In the genomic region with DNA sequence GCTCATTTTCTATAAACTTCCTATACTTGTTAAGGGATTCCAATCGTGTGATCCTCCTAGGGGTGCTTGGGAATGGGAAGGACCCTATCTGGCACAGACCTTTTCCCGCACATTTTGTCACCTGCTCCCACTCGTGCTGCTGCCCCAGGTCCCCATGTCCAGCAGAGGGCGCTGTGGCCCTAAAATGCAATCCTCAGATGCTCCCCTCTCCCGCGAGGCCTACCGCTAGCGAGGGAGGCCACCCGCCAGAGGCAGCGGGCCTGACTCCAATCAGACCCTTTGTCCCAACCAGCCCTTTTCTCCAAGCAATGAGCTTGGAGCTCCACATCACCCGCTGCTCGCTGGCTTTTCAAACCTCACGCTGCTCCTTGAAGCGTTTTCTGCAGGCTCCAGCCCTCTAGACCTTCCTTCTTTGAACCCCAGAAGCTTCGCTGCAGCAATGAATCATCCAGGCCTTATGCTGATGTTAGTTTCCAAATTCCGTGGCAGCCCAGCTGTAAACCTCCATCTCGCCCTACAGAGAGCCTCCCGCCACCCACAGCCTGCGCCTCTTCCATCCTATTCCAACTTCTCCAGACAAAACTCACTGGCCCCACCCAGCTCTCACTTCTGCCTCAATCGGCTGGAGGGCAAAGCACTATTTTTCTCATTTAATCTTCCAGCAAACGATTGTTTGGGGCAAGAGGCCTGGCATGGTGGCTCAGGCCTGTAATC, we compare ENCODE assay signal across 8 cellular contexts. TPM values are rescaled to one million over a fixed set of nuclear protein-coding genes. Genes with fewer than 3 reads are reported as not detected.
DNase-seq lines count a peak whose midpoint lies in the region; ATAC-seq, FAIRE-seq and TF ChIP-seq lines count a peak whose summit lies in the region.

No MANE protein-coding gene starts in this region.

- H3K4ac ChIP-seq in H9 (ENCODE audit: low read depth, low read length), result no peak overlapping the region

- H3K9ac ChIP-seq in H9 (ENCODE audit: extremely low read depth, insufficient read length, low read length) (no peak overlapping the region), keratinocyte (ENCODE audit: control insufficient read depth, extremely low read depth, insufficient read depth, low read length) (peak overlapping the region; percentile 4)

- no peaks in the 10 kb centered on the region for H3K79me1 ChIP-seq in H9 (ENCODE audit: insufficient read depth, low read depth, low read length, poor library complexity, severe bottlenecking)

- H2BK20ac ChIP-seq in H9 (ENCODE audit: low read depth, low read length, poor library complexity, severe bottlenecking), result no peak overlapping the region

- H3K27ac ChIP-seq in H9 (ENCODE audit: insufficient read length, low read depth, low read length), result no peak overlapping the region
- no peak overlapping the region for H3K27ac ChIP-seq in keratinocyte (ENCODE audit: control insufficient read depth, insufficient read depth, low read length)

- H3K9me3 ChIP-seq in H9 (ENCODE audit: control insufficient read depth, low read depth, low read length) (no peaks in the 10 kb centered on the region), keratinocyte (ENCODE audit: control insufficient read depth, low read depth, low read length) (no peaks in the 10 kb centered on the region)

- dilution Hi-C loops in keratinocyte (cut with MboI; ENCODE audit: extremely low pct_ligation_motif_present, low sequenced_read_pairs), result loop anchor here (10.0 kb wide), 1 partner anchor 101 kb away; no protein-coding TSS in a partner anchor

- no peak overlapping the region for H2BK120ac ChIP-seq in H9 (ENCODE audit: low read depth, low read length, poor library complexity, severe bottlenecking)

- peaks cover 28 to 33% of the 10 kb centered on the region in 2 experiments for H3K4me1 Mint-ChIP-seq in H9

- no peak overlapping the region for H4K8ac ChIP-seq in H9 (replicated peaks; ENCODE audit: insufficient read length, low read depth, low read length)

- H2BK15ac ChIP-seq in H9 (ENCODE audit: low read depth, low read length), result no peak overlapping the region

- H3K27ac Mint-ChIP-seq in H9, result peak overlapping the region in 2 of 3 experiments; percentile 30 to 68; a peak in 5 of 7 replicates

- peak; percentile 98 for TF ChIP-seq CTCF in AG09319 (IDR thresholded peaks at IDR 0.05; ENCODE audit: low read depth, low read length)
- peak; percentile 99 for TF ChIP-seq CTCF in H9 (conservative IDR thresholded peaks at IDR 0.05)
- TF ChIP-seq CTCF in WI38 (IDR thresholded peaks at IDR 0.05; ENCODE audit: low read depth, low read length), result peak; percentile 93
- TF ChIP-seq CTCF in keratinocyte (optimal IDR thresholded peaks at IDR 0.05 in 1 of 3, IDR thresholded peaks at IDR 0.05 in 1 of 3, conservative IDR thresholded peaks at IDR 0.05 in 1 of 3; ENCODE audit: extremely low read depth in 1 of 3, insufficient read depth in 2 of 3, low read length in 3 of 3), result peak; percentile 94 to 99 (median 95)

- H3K14ac ChIP-seq in H9 (ENCODE audit: insufficient read depth, low read length), result no peak overlapping the region

- DNase-seq in AG09319 (ENCODE audit: extremely low read depth, low read depth) (peak; percentile 64), H9 (peak; percentile 97), NCI-H2196 treated with DMSO at 0.1 percent for 48 hours (lab: John Stamatoyannopoulos, UW; ENCODE audit: unreplicated experiment) (peak; percentile 76), T47D (ENCODE audit: low read depth in 1 of 2, low spot score in 1 of 2) (peak; percentile 89 to 91), keratinocyte (ENCODE audit: low read depth, low spot score) (no peak)
- peak; percentile 71 to 87 (median 87) for DNase-seq in stimulated activated CD4-positive, alpha-beta T cell treated with anti-CD3 and anti-CD28 coated beads, Interleukin-12 subunit alpha, Interleukin-12 subunit beta, amount 100 ng/mL, for 48 hours (ENCODE audit: low read depth in 2 of 3, low spot score in 1 of 3)

- peaks cover 5 to 8% of the 10 kb centered on the region in 2 experiments; a peak in 4 of 5 replicates for H3K9me3 Mint-ChIP-seq in H9

- peak; percentile 34 for FAIRE-seq in keratinocyte (lab: Jason Lieb, UNC)

- H3K4me1 ChIP-seq in H9 (ENCODE audit: insufficient read depth, low read length) (peaks cover 2% of the 10 kb centered on the region; the same call in 1 of the 2 replicates), keratinocyte (ENCODE audit: control insufficient read depth, extremely low read depth, insufficient read depth, low read length) (peaks cover 5% of the 10 kb centered on the region)

- peak overlapping the region in 1 of 2 experiments; percentile 59; a peak in 1 of 5 replicates for H3K4me3 Mint-ChIP-seq in H9

- H3T11ph ChIP-seq in H9 (ENCODE audit: low read length), result no peak overlapping the region

- H3K4me2 ChIP-seq in H9 (ENCODE audit: insufficient read depth, insufficient read length, low read length) (no peak overlapping the region), keratinocyte (ENCODE audit: control insufficient read depth, extremely low read depth, insufficient read depth, low read depth, low read length) (peak overlapping the region; percentile 51)

- H3K23ac ChIP-seq in H9 (ENCODE audit: insufficient read length, low read depth, low read length), result no peak overlapping the region

- H3K36me3 Mint-ChIP-seq in H9 (ENCODE audit: insufficient read depth in 1 of 3, low read depth in 3 of 3), result peaks cover 2 to 9% (median 4%) of the 10 kb centered on the region in 3 experiments; a peak in 5 of 7 replicates

- no CpG with 5 or more reads among the region's 21 CpGs for WGBS in H9 (ENCODE audit: extremely low coverage, insufficient read length, low lambda C conversion rate)

- no peak overlapping the region for H4K91ac ChIP-seq in H9 (ENCODE audit: insufficient read length, low read depth, low read length)

- in situ Hi-C loops in T47D (cut with HindIII; ENCODE audit: low pct_unique_long_range_greater_than_20kb, low sequenced_read_pairs), result no loop called here

- no peaks in the 10 kb centered on the region for H3K23me2 ChIP-seq in H9 (ENCODE audit: insufficient read length, low read depth, low read length, poor library complexity, severe bottlenecking)

- no peak overlapping the region for H2BK5ac ChIP-seq in H9 (ENCODE audit: insufficient read length, low read length)

- no peaks in the 10 kb centered on the region for H3K9me1 ChIP-seq in keratinocyte (ENCODE audit: control insufficient read depth, extremely low read depth, insufficient read depth, low read length)

- H3K79me2 ChIP-seq in H9 (ENCODE audit: insufficient read depth, low read length) (no peaks in the 10 kb centered on the region), keratinocyte (ENCODE audit: control insufficient read depth, insufficient read depth, low read length) (no peaks in the 10 kb centered on the region)

- H3K18ac ChIP-seq in H9 (ENCODE audit: insufficient read length, low read depth, low read length), result no peak overlapping the region

- peaks cover 62% of the 10 kb centered on the region for H3K27me3 Mint-ChIP-seq in H9 (ENCODE audit: low read depth)

- ATAC-seq in HG02642 (IDR thresholded peaks at IDR 0.05; ENCODE audit: poor library complexity, unreplicated experiment), result no peak

- H2AK5ac ChIP-seq in H9 (ENCODE audit: insufficient read length, low read length), result no peak overlapping the region

- no peak overlapping the region for H4K5ac ChIP-seq in H9 (ENCODE audit: insufficient read length, low read depth, low read length)

- H3K56ac ChIP-seq in H9 (ENCODE audit: insufficient read length, low read depth, low read length), result no peak overlapping the region

- H4K20me1 ChIP-seq in H9 (ENCODE audit: control insufficient read depth, insufficient read depth, insufficient read length) (no peaks in the 10 kb centered on the region), keratinocyte (ENCODE audit: control insufficient read depth, extremely low read depth, insufficient read depth, low read length) (no peaks in the 10 kb centered on the region)

- H3K27me3 ChIP-seq in H9 (ENCODE audit: insufficient read depth, low read length), result peaks cover 14% of the 10 kb centered on the region; the same call in 1 of the 2 replicates
- H3K27me3 ChIP-seq in keratinocyte (ENCODE audit: control insufficient read depth, extremely low read depth, insufficient read depth, low read length), result no peaks in the 10 kb centered on the region

- H2AFZ ChIP-seq in H9 (ENCODE audit: low read length) (peak overlapping the region; percentile 81), keratinocyte (ENCODE audit: control insufficient read depth, low read length) (peak overlapping the region; percentile 78)

- H2BK12ac ChIP-seq in H9 (ENCODE audit: insufficient read length, low read depth, low read length), result no peak overlapping the region

- H3K4me3 ChIP-seq in WI38 (ENCODE audit: low read depth, low read length) (peak overlapping the region; percentile 46), keratinocyte (ENCODE audit: control insufficient read depth in 2 of 3, extremely low read depth in 1 of 3, insufficient read depth in 2 of 3, low read depth in 1 of 3, low read length in 3 of 3) (no peak overlapping the region)

- H3K36me3 ChIP-seq in keratinocyte (ENCODE audit: control insufficient read depth in 2 of 2, extremely low read depth in 1 of 2, insufficient read depth in 2 of 2, low read length in 2 of 2), result no peaks in the 10 kb centered on the region

RNA-seq across cellular contexts. Expression of a gene that starts 23.6 kb away (rescaled TPM):
- total RNA-seq in H9 (2021), result 17.4 and 18.2 TPM in 2 replicates
- polyA plus RNA-seq in keratinocyte, result 2.6 to 4.6 TPM (median 2.7 TPM) in 3 replicates
- polyA plus RNA-seq in keratinocyte (2011; ENCODE audit: low read depth), result not detected
- polyA plus RNA-seq in keratinocyte (2011; cell fraction: cytosol; rRNA removed), result 0.98 and 2.2 TPM in 2 replicates
- 3.9 and 6.6 TPM in 2 replicates for polyA plus RNA-seq in keratinocyte (2011; cell fraction: nucleus; rRNA removed)
- 0.21 and 6.3 TPM in 2 replicates for polyA plus RNA-seq in keratinocyte (2012; ENCODE audit: low replicate concordance)
- polyA minus RNA-seq in keratinocyte, result 3.0 to 13.8 TPM (median 3.9 TPM) in 3 replicates
- polyA minus RNA-seq in keratinocyte (2011; cell fraction: cytosol; rRNA and poly(A)+ RNA removed), result 6.9 TPM
- 8.8 and 9.9 TPM in 2 replicates for polyA minus RNA-seq in keratinocyte (2011; cell fraction: nucleus; rRNA and poly(A)+ RNA removed)

RNA-seq across cellular contexts. Expression of a gene that starts 30.5 kb away (rescaled TPM):
- 49.1 and 51.5 TPM in 2 replicates for total RNA-seq in H9 (2021)
- polyA plus RNA-seq in keratinocyte, result 11.4 to 15.1 TPM (median 13.4 TPM) in 3 replicates
- polyA plus RNA-seq in keratinocyte (2011; ENCODE audit: low read depth), result 37.0 TPM
- 9.6 and 12.4 TPM in 2 replicates for polyA plus RNA-seq in keratinocyte (2011; cell fraction: cytosol; rRNA removed)
- polyA plus RNA-seq in keratinocyte (2011; cell fraction: nucleus; rRNA removed), result 31.2 and 31.7 TPM in 2 replicates
- 13.4 and 13.8 TPM in 2 replicates for polyA plus RNA-seq in keratinocyte (2012; ENCODE audit: low replicate concordance)
- polyA minus RNA-seq in keratinocyte, result 17.8 to 27.3 TPM (median 19.9 TPM) in 3 replicates
- polyA minus RNA-seq in keratinocyte (2011; cell fraction: cytosol; rRNA and poly(A)+ RNA removed), result 8.4 TPM
- 26.6 and 47.6 TPM in 2 replicates for polyA minus RNA-seq in keratinocyte (2011; cell fraction: nucleus; rRNA and poly(A)+ RNA removed)
